24 cellular contexts compared by ENCODE assay signal in genomic region chr5:175279506-175279905, GRCh38.
"Had no signal": no experiment of that assay in that cellular context is flagged by ENCODE, and none has a peak within 500 bp of the region (broad histone marks: within the 10 kb centered on the region; RNA-seq: fewer than 3 reads in every experiment).

No MANE protein-coding gene starts in this region.

- H3K36me3 ChIP-seq: stomach, suprapubic skin, thoracic aorta, thyroid gland, tibial artery, tibial nerve, transverse colon, upper lobe of left lung, upper lobe of right lung, uterus, vagina had no signal

- DNase-seq: stimulated activated CD4-positive, alpha-beta T cell treated with anti-CD3 and anti-CD28 coated beads, Interleukin-2, amount 100 ng/mL, for 48 hours; stimulated activated CD4-positive, alpha-beta T cell treated with anti-CD3 and anti-CD28 coated beads, Interleukin-4, amount 100 ng/mL, for 1 hour; stimulated activated CD4-positive, alpha-beta T cell treated with anti-CD3 and anti-CD28 coated beads, Interleukin-4, amount 100 ng/mL, for 24 hours; stimulated activated CD4-positive, alpha-beta T cell treated with anti-CD3 and anti-CD28 coated beads, Interleukin-4, amount 100 ng/mL, for 4 hours; stimulated activated CD8-positive, alpha-beta memory T cell treated with anti-CD3 and anti-CD28 coated beads, Interleukin-4, amount 100 ng/mL, for 48 hours; stimulated activated naive B cell treated with anti-CD40 and anti-IgM and Interleukin-4, amounts not matched to agents 10 μg/mL and 1 μg/mL and 100 μg/mL, for 72 hours; stimulated activated naive CD4-positive, alpha-beta T cell; stimulated activated naive CD4-positive, alpha-beta T cell treated with Interleukin-2 at 50 U/mL for 16 hours; stimulated activated naive CD8-positive, alpha-beta T cell treated with anti-CD3 and anti-CD28 coated beads, Interleukin-15, amount 100 ng/mL, for 72 hours; stimulated activated naive CD8-positive, alpha-beta T cell treated with anti-CD3 and anti-CD28 coated beads, Interleukin-15, Interleukin-2, amounts not matched to agents 100 U/mL and 50 U/mL, for 24 hours; stomach; substantia nigra; testis; tibial artery; transverse colon; trophoblast cell; upper lobe of right lung; uterus had no signal

- H3K4me3 ChIP-seq: stomach, suprapubic skin, testis, thoracic aorta, thyroid gland, tibial artery, tibial nerve, transverse colon, upper lobe of left lung, upper lobe of right lung, uterus, vagina had no signal

- H3K9me3 ChIP-seq: stomach, suprapubic skin, testis, thoracic aorta, thyroid gland, tibial artery, tibial nerve, transverse colon, upper lobe of left lung, upper lobe of right lung, uterus, vagina had no signal

- H3K27ac ChIP-seq: stomach, suprapubic skin, testis, thoracic aorta, thyroid gland, tibial artery, tibial nerve, transverse colon, upper lobe of left lung, upper lobe of right lung, uterus, vagina had no signal

- H3K4me1 ChIP-seq: suprapubic skin, testis, thyroid gland, tibial nerve, transverse colon, upper lobe of left lung, upper lobe of right lung, uterus, vagina had no signal

- H3K27me3 ChIP-seq: stomach, suprapubic skin, testis, thyroid gland, tibial artery, tibial nerve, transverse colon, upper lobe of left lung, uterus, vagina had no signal
